Comparison of ENCODE assay signal across 11 cellular contexts in the genomic region with DNA sequence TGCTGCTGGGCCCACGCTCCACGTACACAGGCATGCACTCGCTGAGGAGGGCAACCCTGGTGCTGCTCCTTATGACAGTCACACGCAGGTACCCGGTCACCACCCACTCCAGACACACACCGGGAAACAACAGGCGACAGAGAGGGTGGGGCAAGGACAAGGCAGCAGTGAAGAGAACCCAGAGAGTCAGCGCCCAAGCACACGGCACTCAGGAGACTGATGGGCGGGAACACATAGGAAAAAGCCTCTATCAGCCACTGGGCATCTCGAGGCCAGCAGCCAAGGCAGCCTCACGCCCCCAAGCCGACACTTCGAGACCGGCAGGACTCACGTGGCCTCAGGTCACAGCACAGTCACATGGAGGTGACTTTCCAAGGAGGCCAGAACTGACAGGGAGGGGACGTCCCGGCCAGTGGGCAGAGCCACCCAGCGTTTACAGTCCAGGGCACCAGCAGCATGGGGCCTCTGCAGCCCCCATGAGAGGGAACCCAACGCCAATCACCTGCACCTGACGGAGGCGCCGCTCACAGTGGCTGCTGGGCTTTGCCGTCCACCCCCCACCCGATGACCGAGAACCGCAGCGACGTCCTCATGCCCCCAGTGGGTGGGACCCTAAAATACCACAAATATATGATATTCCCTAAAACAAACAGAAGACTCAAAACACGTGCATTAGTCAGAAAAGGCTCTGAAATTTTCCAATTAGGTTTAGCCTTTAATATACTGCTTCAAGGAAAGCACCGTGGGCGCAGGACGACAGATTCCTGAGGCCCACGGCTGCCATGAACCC. TPM values are rescaled to one million over a fixed set of nuclear protein-coding genes. Genes with fewer than 3 reads are reported as not detected.
A peak's percentile ranks its signal among the peaks of the same experiment; 100 is the strongest.
DNase-seq lines count a peak whose midpoint lies in the region; ATAC-seq and TF ChIP-seq lines count a peak whose summit lies in the region.
"Had no signal": no experiment of that assay in that cellular context is flagged by ENCODE, and none has a peak within 500 bp of the region (broad histone marks: within the 10 kb centered on the region; RNA-seq: fewer than 3 reads in every experiment).

No MANE protein-coding gene starts in this region.

- peaks cover 90% of the 10 kb centered on the region for H3K36me3 Mint-ChIP-seq in effector memory CD8-positive, alpha-beta T cell (ENCODE audit: insufficient read depth)
- no peaks in the 10 kb centered on the region for H3K36me3 Mint-ChIP-seq in natural killer cell

- peaks cover 14 to 21% of the 10 kb centered on the region in 2 donors for H3K4me1 Mint-ChIP-seq in effector memory CD8-positive, alpha-beta T cell (ENCODE audit: low read depth in 2 of 2)
- peaks cover 34 to 43% of the 10 kb centered on the region in 2 donors for H3K4me1 Mint-ChIP-seq in natural killer cell

- no peak for ATAC-seq in effector memory CD8-positive, alpha-beta T cell (replicated peaks)
- no peak for ATAC-seq in natural killer cell
- ATAC-seq in HG03039 (IDR thresholded peaks at IDR 0.05; ENCODE audit: unreplicated experiment), result no peak
- no peak for ATAC-seq in activated CD4-positive, CD25-positive, alpha-beta regulatory T cell treated with anti-CD3 and anti-CD28 coated beads, Interleukin-2, amount 50 U/mL, for 24 hours

- peak overlapping the region; percentile 80 to 98 (median 92) for H3K4me2 ChIP-seq in BLaER1 treated with 17β-estradiol and CSF1 and Interleukin-3, amounts not matched to agents 10 nM and 100 nM

- H3K36me3 ChIP-seq in BLaER1 treated with 17β-estradiol and CSF1 and Interleukin-3, amounts not matched to agents 10 nM and 100 nM, result peaks cover 59 to 98% (median 85%) of the 10 kb centered on the region in 11 experiments

- H3K4me3 Mint-ChIP-seq in effector memory CD8-positive, alpha-beta T cell, result peak overlapping the region in 1 of 2 donors; percentile 46
- peak overlapping the region; percentile 80 for H3K4me3 Mint-ChIP-seq in natural killer cell
- H3K4me3 Mint-ChIP-seq: T-helper 1 cell treated with Interleukin-12 subunit alpha and Interleukin-12 subunit beta and Interleukin-4 antibody, amounts not matched to agents 30 μg/mL and 1 μg/mL, for 36 hours; type B pancreatic cell had no signal

- peak overlapping the region in 7 of 10 experiments; percentile 2 to 52 (median 15); a peak in 10 of 20 replicates for H3K4me3 ChIP-seq in BLaER1 treated with 17β-estradiol and CSF1 and Interleukin-3, amounts not matched to agents 10 nM and 100 nM
- H3K4me3 ChIP-seq in HL-60 (replicated peaks; ENCODE audit: insufficient read depth, low read length), result no peak overlapping the region

- no peaks in the 10 kb centered on the region for H3K9me3 ChIP-seq in BLaER1 treated with 17β-estradiol and CSF1 and Interleukin-3, amounts not matched to agents 10 nM and 100 nM (replicated peaks in 1 of 11)

- no peak for TF ChIP-seq CTCF in HL-60 (IDR thresholded peaks at IDR 0.05; ENCODE audit: insufficient read depth, low read length)
- no peak for TF ChIP-seq CTCF in natural killer cell (IDR thresholded peaks at IDR 0.05)

- no peaks in the 10 kb centered on the region for H3K9me3 Mint-ChIP-seq in effector memory CD8-positive, alpha-beta T cell
- H3K9me3 Mint-ChIP-seq in natural killer cell, result no peaks in the 10 kb centered on the region
- H3K9me3 Mint-ChIP-seq: T-helper 1 cell treated with Interleukin-12 subunit alpha and Interleukin-12 subunit beta and Interleukin-4 antibody, amounts not matched to agents 30 μg/mL and 1 μg/mL, for 36 hours; type B pancreatic cell had no signal

- DNase-seq in HL-60 (ENCODE audit: low read depth in 1 of 2, low spot score in 1 of 2), result no peak
- no peak for DNase-seq in effector memory CD8-positive, alpha-beta T cell
- no peak for DNase-seq in natural killer cell
- DNase-seq in amygdala (lab: John Stamatoyannopoulos, UW), result no peak
- DNase-seq: activated CD4-positive, alpha-beta T cell treated with anti-CD3 and anti-CD28 coated beads for 48 hours; stimulated activated CD4-positive, alpha-beta T cell treated with anti-CD3 and anti-CD28 coated beads, Interleukin-2, amount 100 ng/mL, for 48 hours had no signal

- peaks cover 70 to 99% (median 98%) of the 10 kb centered on the region in 10 experiments for H3K4me1 ChIP-seq in BLaER1 treated with 17β-estradiol and CSF1 and Interleukin-3, amounts not matched to agents 10 nM and 100 nM

- peak overlapping the region; percentile 77 to 86 for H3K27ac Mint-ChIP-seq in effector memory CD8-positive, alpha-beta T cell
- peak overlapping the region; percentile 88 to 92 for H3K27ac Mint-ChIP-seq in natural killer cell
- H3K27ac Mint-ChIP-seq: type B pancreatic cell had no signal

- H3K9ac ChIP-seq in BLaER1 treated with 17β-estradiol and CSF1 and Interleukin-3, amounts not matched to agents 10 nM and 100 nM, result peak overlapping the region; percentile 9 to 77 (median 64); a peak in 18 of 22 replicates

- 0 out of 22 replicates have a peak, but pooled peaks cover 0 to 4% (median 0%) of the 10 kb centered on the region in 11 experiments for H3K27me3 ChIP-seq in BLaER1 treated with 17β-estradiol and CSF1 and Interleukin-3, amounts not matched to agents 10 nM and 100 nM
- H3K27me3 ChIP-seq in HL-60 (ENCODE audit: insufficient read depth, poor library complexity, severe bottlenecking), result no peaks in the 10 kb centered on the region

- H3K27ac ChIP-seq in BLaER1 treated with 17β-estradiol and CSF1 and Interleukin-3, amounts not matched to agents 10 nM and 100 nM, result peak overlapping the region in 10 of 11 experiments; percentile 31 to 88 (median 77); a peak in 20 of 22 replicates
- H3K27ac ChIP-seq in HL-60 (replicated peaks), result peak overlapping the region; percentile 47

- peaks cover 76 to 100% (median 96%) of the 10 kb centered on the region in 11 experiments for H4K20me1 ChIP-seq in BLaER1 treated with 17β-estradiol and CSF1 and Interleukin-3, amounts not matched to agents 10 nM and 100 nM

- H3K27me3 Mint-ChIP-seq in effector memory CD8-positive, alpha-beta T cell, result no peaks in the 10 kb centered on the region
- H3K27me3 Mint-ChIP-seq in natural killer cell (ENCODE audit: low read depth in 2 of 2), result no peaks in the 10 kb centered on the region
- H3K27me3 Mint-ChIP-seq: type B pancreatic cell had no signal

- intact Hi-C loops in natural killer cell (cut with micrococcal nuclease), result no loop called here

RNA-seq across cellular contexts. Expression of a gene that starts 19.7 kb away (rescaled TPM):
- total RNA-seq in natural killer cell, result 100 to 1,000 TPM in 2 of 3 donors, 10 to 100 TPM in 1; 96.8 to 144 (median 126) TPM

RNA-seq across cellular contexts. Expression of a gene that starts 35.9 kb away (rescaled TPM):
- total RNA-seq in natural killer cell, result 10 to 100 TPM; 64.0 to 70.1 (median 65.2) TPM

RNA-seq across cellular contexts. Expression of a gene that starts 52.2 kb away (rescaled TPM):
- 100 to 1,000 TPM in 2 of 3 donors, 10 to 100 TPM in 1; 89.1 to 109 (median 107) TPM for total RNA-seq in natural killer cell
